19 cellular contexts compared by ENCODE assay signal in genomic region chr4:34850983-34851382, GRCh38.
DNase-seq lines count a peak whose midpoint lies in the region; ATAC-seq, FAIRE-seq and TF ChIP-seq lines count a peak whose summit lies in the region.
"Had no signal": no experiment of that assay in that cellular context is flagged by ENCODE, and none has a peak within 500 bp of the region (broad histone marks: within the 10 kb centered on the region; RNA-seq: fewer than 3 reads in every experiment).

No MANE protein-coding gene starts in this region.

- no peaks in the 10 kb centered on the region for H3K36me3 ChIP-seq in small intestine (ENCODE audit: control insufficient read depth in 2 of 2, insufficient read depth in 2 of 2, low read length in 2 of 2)

- no peaks in the 10 kb centered on the region for H3K36me3 Mint-ChIP-seq in glutamatergic neuron (ENCODE audit: unreplicated experiment)

- FAIRE-seq in small intestine (lab: Jason Lieb, UNC), result no peak
- FAIRE-seq: GM12878, GM18507 had no signal

- no peaks in the 10 kb centered on the region for H3K9me3 ChIP-seq in small intestine (ENCODE audit: control insufficient read depth, low read depth)
- H3K9me3 ChIP-seq: SK-N-SH had no signal

- H3K4me3 Mint-ChIP-seq in glutamatergic neuron (ENCODE audit: unreplicated experiment), result no peak overlapping the region

- no peaks in the 10 kb centered on the region for H3K9me3 Mint-ChIP-seq in glutamatergic neuron (ENCODE audit: unreplicated experiment)

- H3K27me3 ChIP-seq in small intestine (ENCODE audit: control insufficient read depth in 2 of 2, insufficient read depth in 2 of 2, low read length in 2 of 2), result no peaks in the 10 kb centered on the region

- TF ChIP-seq CTCF in HFF-Myc (IDR thresholded peaks at IDR 0.05; ENCODE audit: low read depth, low read length, missing control alignments) (no peak), glutamatergic neuron (IDR thresholded peaks at IDR 0.05; ENCODE audit: partially characterized antibody, unreplicated experiment) (no peak)

- H3K4me3 ChIP-seq in HFF-Myc (replicated peaks; ENCODE audit: low read depth, low read length) (no peak overlapping the region), small intestine (ENCODE audit: low read depth in 1 of 2, low read length in 2 of 2) (no peak overlapping the region)
- H3K4me3 ChIP-seq: GM12878 had no signal

- ATAC-seq in HG03039 (IDR thresholded peaks at IDR 0.05; ENCODE audit: unreplicated experiment) (no peak), HG03565 (IDR thresholded peaks at IDR 0.05; ENCODE audit: unreplicated experiment) (no peak)
- ATAC-seq: GM12878, HCT116 had no signal

- H3K27me3 Mint-ChIP-seq in glutamatergic neuron (ENCODE audit: unreplicated experiment), result no peaks in the 10 kb centered on the region

- peak overlapping the region; percentile 1 for H3K27ac Mint-ChIP-seq in glutamatergic neuron (ENCODE audit: unreplicated experiment)

- no peaks in the 10 kb centered on the region for H3K4me1 ChIP-seq in small intestine (ENCODE audit: control insufficient read depth in 2 of 2, insufficient read depth in 1 of 2, low read depth in 1 of 2, low read length in 1 of 2)

- H3K4me1 Mint-ChIP-seq in glutamatergic neuron (ENCODE audit: low read depth, unreplicated experiment), result peaks cover 2% of the 10 kb centered on the region

- H3K27ac ChIP-seq in small intestine (ENCODE audit: low read depth in 1 of 2, low read length in 1 of 2), result no peak overlapping the region

- DNase-seq in HFF-Myc (ENCODE audit: extremely low read depth, low read depth) (peak; percentile 94), amniotic epithelial cell (ENCODE audit: low read depth) (peak; percentile 11), glutamatergic neuron (no peak), NCI-H146 (lab: John Stamatoyannopoulos, UW) (no peak), small intestine (no peak)
- DNase-seq: C1 segment of cervical spinal cord, DMS153, MM.1S, NCI-H1105, NCI-H187 treated with DMSO at 0.1 percent for 48 hours, NCI-H446 treated with DMSO at 0.1 percent for 48 hours, NCI-H748 treated with DMSO at 0.1 percent for 48 hours, Right ventricle myocardium superior, SK-N-SH had no signal

- 56 to 67% (median 63%) methylated on average over 4 of the region's 4 CpGs for WGBS in small intestine, 3 donors

Comparison
In these comparisons a context has a peak if more than half of its experiments do, and no peak if none do; other contexts are left out.
1. DNase-seq: peak in HFF-Myc (single experiment) and amniotic epithelial cell (single experiment); none in glutamatergic neuron (single experiment), NCI-H146 (single experiment) and small intestine (single experiment).